In genomic region chr3:32780735-32781210, GRCh38 we compare ENCODE assay signal across 8 cellular contexts. TPM values are rescaled to one million over a fixed set of nuclear protein-coding genes. Genes with fewer than 3 reads are reported as not detected.
DNase-seq lines count a peak whose midpoint lies in the region; ATAC-seq, FAIRE-seq and TF ChIP-seq lines count a peak whose summit lies in the region.

No MANE protein-coding gene starts in this region.

- no peak for TF ChIP-seq POLR2A in endothelial cell of umbilical vein (IDR thresholded peaks at IDR 0.05; ENCODE audit: low read depth, low read length)

- intact Hi-C loops in CD8-positive, alpha-beta T cell (cut with DNase I, micrococcal nuclease), result loop anchor here (1.0 kb wide), 1 partner anchor 270 kb away; no protein-coding TSS in a partner anchor
- intact Hi-C loops in endothelial cell of umbilical vein (cut with micrococcal nuclease) (loop anchor here (1.0 to 2.0 kb wide), 3 partner anchors 47 to 154 kb away; partner anchors contain the start of gene CNOT10), upper lobe of right lung (cut with DNase I) (no loop called here)

- ATAC-seq in CD8-positive, alpha-beta T cell, result no peak
- peak; percentile 36 for ATAC-seq in HG03354 (IDR thresholded peaks at IDR 0.05; ENCODE audit: poor library complexity, severe bottlenecking, unreplicated experiment)
- ATAC-seq in upper lobe of right lung, result peak; percentile 80

- no peak overlapping the region for H3K27ac Mint-ChIP-seq in CD8-positive, alpha-beta T cell
- peak overlapping the region; percentile 80 for H3K27ac Mint-ChIP-seq in mesothelial cell of epicardium

- no peak overlapping the region for H3K27ac ChIP-seq in CD8-positive, alpha-beta T cell (ENCODE audit: low read depth, low read length)
- H3K27ac ChIP-seq in SK-N-MC (peak overlapping the region; percentile 31; the same call in 1 of the 2 replicates), endothelial cell of umbilical vein (ENCODE audit: insufficient read depth, low read depth, low read length) (peak overlapping the region; percentile 6), upper lobe of right lung (peak overlapping the region; percentile 58)

- no peaks in the 10 kb centered on the region for H3K9me3 Mint-ChIP-seq in CD8-positive, alpha-beta T cell
- no peaks in the 10 kb centered on the region for H3K9me3 Mint-ChIP-seq in mesothelial cell of epicardium

- peak overlapping the region; percentile 66 for H3K4me2 ChIP-seq in endothelial cell of umbilical vein (ENCODE audit: insufficient read depth, low read length)

- POLR2A ChIA-PET in CD8-positive, alpha-beta T cell (lab: Charles Lee), result interaction anchor here (0.6 kb wide), 1 partner anchor 9 kb away, joined by 4 read pairs; no protein-coding TSS in a partner anchor
- POLR2A ChIA-PET in endothelial cell of umbilical vein (lab: Charles Lee), result no interaction called here

- H3K36me3 Mint-ChIP-seq in CD8-positive, alpha-beta T cell, result peaks cover 2% of the 10 kb centered on the region
- H3K36me3 Mint-ChIP-seq in mesothelial cell of epicardium, result peaks cover 5% of the 10 kb centered on the region

- peak overlapping the region; percentile 73 for H3K4me3 ChIP-seq in CD8-positive, alpha-beta T cell (ENCODE audit: low read depth, low read length)
- H3K4me3 ChIP-seq in SK-N-MC (peak overlapping the region; percentile 81), endothelial cell of umbilical vein (replicated peaks in 1 of 3; ENCODE audit: insufficient read depth in 1 of 3, low read depth in 1 of 3, low read length in 3 of 3) (peak overlapping the region; percentile 43 to 68 (median 54)), upper lobe of right lung (peak overlapping the region; percentile 60)

- no peaks in the 10 kb centered on the region for H3K27me3 ChIP-seq in CD8-positive, alpha-beta T cell (ENCODE audit: insufficient read depth, low read length)
- H3K27me3 ChIP-seq in endothelial cell of umbilical vein (ENCODE audit: control insufficient read depth in 2 of 2, insufficient read depth in 2 of 2, low read length in 2 of 2) (no peaks in the 10 kb centered on the region), upper lobe of right lung (no peaks in the 10 kb centered on the region)

- no peaks in the 10 kb centered on the region for H3K4me1 ChIP-seq in CD8-positive, alpha-beta T cell (ENCODE audit: insufficient read depth, low read length)
- H3K4me1 ChIP-seq in endothelial cell of umbilical vein (ENCODE audit: control insufficient read depth, extremely low read depth, insufficient read depth, low read length), result peaks cover 4% of the 10 kb centered on the region
- H3K4me1 ChIP-seq in upper lobe of right lung, result no peaks in the 10 kb centered on the region

- TF ChIP-seq CTCF in CD8-positive, alpha-beta T cell (IDR thresholded peaks at IDR 0.05), result no peak
- peak in 1 of 2 donors; percentile 32 for TF ChIP-seq CTCF in endothelial cell of umbilical vein (IDR thresholded peaks at IDR 0.05; ENCODE audit: extremely low read depth in 1 of 2, insufficient read depth in 1 of 2, low read depth in 1 of 2, low read length in 2 of 2)
- TF ChIP-seq CTCF in mesothelial cell of epicardium (IDR thresholded peaks at IDR 0.05; ENCODE audit: unreplicated experiment), result no peak
- TF ChIP-seq CTCF in upper lobe of right lung (IDR thresholded peaks at IDR 0.05), result peak; percentile 12

- no peak for DNase-seq in CD8-positive, alpha-beta T cell
- DNase-seq in GM19238 (ENCODE audit: insufficient read length, low spot score) (peak; percentile 5), SK-N-MC (ENCODE audit: low read depth, low spot score) (no peak), endothelial cell of umbilical vein (ENCODE audit: low read depth, low spot score) (no peak), mesothelial cell of epicardium (ENCODE audit: low spot score in 2 of 2, unreplicated experiment in 2 of 2) (peak; percentile 38 to 78), upper lobe of right lung (peak; percentile 85), NCI-H524 treated with DMSO at 0.1 percent for 48 hours (lab: John Stamatoyannopoulos, UW) (no peak)

- peak overlapping the region; percentile 84 for H2AFZ ChIP-seq in endothelial cell of umbilical vein (ENCODE audit: low read depth, low read length)

- peak overlapping the region; percentile 65 for H3K9ac ChIP-seq in SK-N-MC (ENCODE audit: insufficient read length)
- peak overlapping the region; percentile 63 for H3K9ac ChIP-seq in endothelial cell of umbilical vein (replicated peaks; ENCODE audit: extremely low read depth, insufficient read depth, low read length)

- no peaks in the 10 kb centered on the region for H3K36me3 ChIP-seq in CD8-positive, alpha-beta T cell (ENCODE audit: insufficient read depth, low read length)
- H3K36me3 ChIP-seq in SK-N-MC (ENCODE audit: insufficient read depth, low read length), result no peaks in the 10 kb centered on the region
- no peaks in the 10 kb centered on the region for H3K36me3 ChIP-seq in endothelial cell of umbilical vein (ENCODE audit: control insufficient read depth in 2 of 2, extremely low read depth in 1 of 2, insufficient read depth in 2 of 2, low read length in 2 of 2)
- H3K36me3 ChIP-seq in upper lobe of right lung, result no peaks in the 10 kb centered on the region

- no peaks in the 10 kb centered on the region for H4K20me1 ChIP-seq in endothelial cell of umbilical vein (replicated peaks; ENCODE audit: control insufficient read depth, extremely low read depth, insufficient read depth, low read length)

- no peaks in the 10 kb centered on the region for H3K9me1 ChIP-seq in endothelial cell of umbilical vein (replicated peaks; ENCODE audit: control insufficient read depth, extremely low read depth, insufficient read depth, low read length)

- FAIRE-seq in endothelial cell of umbilical vein (lab: Jason Lieb, UNC), result peak; percentile 42

- CTCF ChIA-PET in CD8-positive, alpha-beta T cell (lab: Charles Lee), result interaction anchor here (0.6 to 2.5 kb wide), 10 partner anchors 9 to 715 kb away, joined by 3 to 18 read pairs (median 6); no protein-coding TSS in a partner anchor
- CTCF ChIA-PET in endothelial cell of umbilical vein (lab: Charles Lee), result interaction anchor here (0.7 to 2.0 kb wide), 14 partner anchors 10 to 271 kb away, joined by 3 to 14 read pairs (median 8); no protein-coding TSS in a partner anchor

- H3K79me2 ChIP-seq in endothelial cell of umbilical vein (ENCODE audit: control insufficient read depth, insufficient read depth, low read length), result no peaks in the 10 kb centered on the region

- BruUV-seq in endothelial cell of umbilical vein (replicated peaks; lab: Mats Ljungman, UMichigan), result no TSS peak

- H3K9me3 ChIP-seq in CD8-positive, alpha-beta T cell (ENCODE audit: low read length), result no peaks in the 10 kb centered on the region
- H3K9me3 ChIP-seq in SK-N-MC (ENCODE audit: low read depth, low read length), result no peaks in the 10 kb centered on the region
- H3K9me3 ChIP-seq in endothelial cell of umbilical vein (replicated peaks; ENCODE audit: control insufficient read depth, insufficient read depth, low read length), result no peaks in the 10 kb centered on the region
- no peaks in the 10 kb centered on the region for H3K9me3 ChIP-seq in upper lobe of right lung

- dilution Hi-C loops in endothelial cell of umbilical vein (cut with MboI; ENCODE audit: extremely low pct_ligation_motif_present, low sequenced_read_pairs), result no loop called here

- H3K4me3 Mint-ChIP-seq in CD8-positive, alpha-beta T cell, result peak overlapping the region; percentile 90
- peak overlapping the region; percentile 82 for H3K4me3 Mint-ChIP-seq in mesothelial cell of epicardium

- H3K27me3 Mint-ChIP-seq in CD8-positive, alpha-beta T cell (ENCODE audit: low read depth), result peaks cover 5% of the 10 kb centered on the region
- peaks cover 16% of the 10 kb centered on the region for H3K27me3 Mint-ChIP-seq in mesothelial cell of epicardium (ENCODE audit: low read depth)

- peaks cover 4% of the 10 kb centered on the region for H3K4me1 Mint-ChIP-seq in CD8-positive, alpha-beta T cell (ENCODE audit: low read depth)
- H3K4me1 Mint-ChIP-seq in mesothelial cell of epicardium, result peaks cover 4% of the 10 kb centered on the region

TF ChIP-seq in endothelial cell of umbilical vein, 7 proteins besides CTCF, POLR2A, EP300 and RAD21:
- no peak for TF ChIP-seq MAX (IDR thresholded peaks at IDR 0.05; ENCODE audit: insufficient read depth, insufficient read length)
- no peak for TF ChIP-seq EZH2 (IDR thresholded peaks at IDR 0.05; ENCODE audit: borderline replicate concordance, low read depth, low read length, severe bottlenecking)
- no peak for TF ChIP-seq GATA2 (IDR thresholded peaks at IDR 0.05; ENCODE audit: insufficient read depth, insufficient read length, low read depth, low read length)
- TF ChIP-seq MYC (IDR thresholded peaks at IDR 0.05; ENCODE audit: low read depth, low read length), result no peak
- no peak for TF ChIP-seq FOS (IDR thresholded peaks at IDR 0.05; ENCODE audit: borderline replicate concordance, insufficient read depth, low read length)
- no peak for TF ChIP-seq POLR2AphosphoS5 (IDR thresholded peaks at IDR 0.05; ENCODE audit: insufficient read depth, low read depth, low read length)
- TF ChIP-seq JUN (IDR thresholded peaks at IDR 0.05; ENCODE audit: borderline replicate concordance, insufficient read depth, insufficient read length, low read depth), result no peak

RNA-seq across cellular contexts. Expression of gene TRIM71, which starts 37.0 kb away (rescaled TPM):
- total RNA-seq in CD8-positive, alpha-beta T cell, result not detected
- total RNA-seq in endothelial cell of umbilical vein (not detected in 2 replicates), mesothelial cell of epicardium (2.7 to 3.1 TPM (median 3.0 TPM) in 3 replicates), upper lobe of right lung (2.2 TPM)
- 0.02 TPM in 1 of 2 replicates, not detected in the other for polyA plus RNA-seq in endothelial cell of umbilical vein
- polyA plus RNA-seq in endothelial cell of umbilical vein (2011; cell fraction: cytosol; rRNA removed), result not detected in 2 replicates
- polyA plus RNA-seq in endothelial cell of umbilical vein (2011; cell fraction: nucleus; rRNA removed), result not detected in 2 replicates
- not detected in 2 replicates for polyA plus RNA-seq in endothelial cell of umbilical vein (2012)
- not detected in 2 replicates for polyA minus RNA-seq in endothelial cell of umbilical vein
- polyA minus RNA-seq in endothelial cell of umbilical vein (2011; cell fraction: cytosol; rRNA and poly(A)+ RNA removed), result not detected
- polyA minus RNA-seq in endothelial cell of umbilical vein (2011; cell fraction: nucleus; rRNA and poly(A)+ RNA removed), result not detected in 2 replicates

Comparison
In these comparisons a context has a peak if more than half of its experiments do, and no peak if none do; other contexts are left out.
1. DNase-seq: peak in GM19238 (single experiment), mesothelial cell of epicardium (2 of 2) and upper lobe of right lung (single experiment); none in CD8-positive, alpha-beta T cell (0 of 7), SK-N-MC (single experiment), endothelial cell of umbilical vein (single experiment) and NCI-H524 treated with DMSO at 0.1 percent for 48 hours (single experiment).
2. Peak in every context shown above with its lines, with median percentiles within 50 percentile points of each other: H3K4me3 ChIP-seq.